ENCODE assay signal across 8 cellular contexts in the genomic region with DNA sequence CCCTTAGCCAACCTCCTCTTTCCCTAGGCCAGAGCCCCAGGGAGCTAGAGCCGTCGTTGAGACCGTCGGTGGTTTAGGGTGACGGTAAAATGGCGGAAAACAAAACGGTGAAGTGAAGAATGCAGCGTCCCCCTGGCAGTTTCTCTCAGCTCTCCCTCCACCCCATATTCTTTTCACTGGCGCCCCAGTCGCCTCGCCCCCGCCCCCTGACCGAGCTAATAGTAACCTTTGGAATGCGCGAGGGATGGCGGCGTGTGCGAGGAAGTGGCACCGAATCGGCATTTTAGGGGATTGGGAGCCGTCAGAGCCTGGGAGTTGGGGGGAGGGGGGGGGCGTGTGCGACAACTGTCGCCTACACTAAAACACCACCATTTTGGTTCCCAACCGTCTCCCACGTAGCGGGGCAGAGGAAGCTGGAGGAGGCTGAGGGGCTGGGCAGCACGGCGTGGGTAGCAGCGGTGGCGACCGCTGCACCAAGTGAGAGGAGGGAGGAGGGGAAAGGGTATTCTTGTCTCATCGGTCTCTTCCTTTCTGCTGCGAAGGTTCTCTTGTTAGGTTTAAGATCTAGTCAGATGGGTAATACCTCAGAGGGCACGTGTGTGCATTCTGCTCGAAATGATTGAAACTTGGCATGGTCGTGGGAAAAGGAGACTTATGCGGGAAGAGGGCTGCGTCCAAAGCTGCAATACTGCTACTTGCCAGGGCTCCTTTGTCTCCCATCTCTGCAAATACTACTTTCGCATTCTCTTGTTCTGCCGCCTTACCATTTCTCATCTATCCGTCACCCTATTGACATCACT. TPM values are rescaled to one million over a fixed set of nuclear protein-coding genes. Genes with fewer than 3 reads are reported as not detected.
DNase-seq lines count a peak whose midpoint lies in the region; ATAC-seq and TF ChIP-seq lines count a peak whose summit lies in the region.

No MANE protein-coding gene starts in this region.

- 1 to 28% methylated on average over 34 to 42 of the region's 42 CpGs for WGBS in lung, 2 donors
- 39% methylated on average over 42 of the region's 42 CpGs for WGBS in suprapubic skin

- no peaks in the 10 kb centered on the region for H3K27me3 ChIP-seq in lung (ENCODE audit: control insufficient read depth, insufficient read depth)
- H3K27me3 ChIP-seq in suprapubic skin: no peaks in the 10 kb centered on the region

- no peak for TF ChIP-seq POLR2A in suprapubic skin (IDR thresholded peaks at IDR 0.05)

- TF ChIP-seq EP300 in suprapubic skin (IDR thresholded peaks at IDR 0.05): no peak

- ATAC-seq in HG03045 (IDR thresholded peaks at IDR 0.05; ENCODE audit: unreplicated experiment) (peak; percentile 50), lung (ENCODE audit: insufficient read depth, low FRiP score) (no peak)

- H3K4me3 ChIP-seq in choroid plexus epithelial cell (ENCODE audit: low read depth, low read length): peak overlapping the region; percentile 70
- peak overlapping the region; percentile 40 for H3K4me3 ChIP-seq in lung
- H3K4me3 ChIP-seq in suprapubic skin: peak overlapping the region; percentile 59

- H3K9me3 ChIP-seq in lung (ENCODE audit: control insufficient read depth in 2 of 2, insufficient read depth in 1 of 2, low read length in 1 of 2): peaks cover 0 to 6% of the 10 kb centered on the region in 2 donors
- no peaks in the 10 kb centered on the region for H3K9me3 ChIP-seq in suprapubic skin

- H3K36me3 ChIP-seq in lung (ENCODE audit: control insufficient read depth in 2 of 2, insufficient read depth in 2 of 2, low read length in 2 of 2) (no peaks in the 10 kb centered on the region), suprapubic skin (no peaks in the 10 kb centered on the region)

- TF ChIP-seq CTCF in choroid plexus epithelial cell (conservative IDR thresholded peaks at IDR 0.05; ENCODE audit: low read depth, low read length): no peak
- TF ChIP-seq CTCF in lung (IDR thresholded peaks at IDR 0.05; ENCODE audit: control extremely low read depth, extremely low read depth): no peak
- no peak for TF ChIP-seq CTCF in suprapubic skin (IDR thresholded peaks at IDR 0.05)

- H3K27ac ChIP-seq in lung (ENCODE audit: low read depth in 1 of 2, low read length in 1 of 2) (peak overlapping the region in 1 of 2 donors; percentile 42), suprapubic skin (peak overlapping the region; percentile 65)

- no peaks in the 10 kb centered on the region for H3K4me1 ChIP-seq in lung (ENCODE audit: control insufficient read depth in 2 of 2, insufficient read depth in 2 of 2, low read length in 2 of 2)
- H3K4me1 ChIP-seq in suprapubic skin: no peaks in the 10 kb centered on the region

- DNase-seq in stimulated activated CD4-positive, alpha-beta T cell treated with anti-CD3 and anti-CD28 coated beads, Interleukin-15, amount 100 ng/mL, for 24 hours: peak; percentile 2
- DNase-seq in stimulated activated CD4-positive, alpha-beta T cell treated with anti-CD3 and anti-CD28 coated beads, Interleukin-1b, Interleukin-23, amount 100 ng/mL, for 48 hours: no peak
- DNase-seq in OCI-M1 (lab: John Stamatoyannopoulos, UW): peak; percentile 62
- peak; percentile 39 for DNase-seq in choroid plexus epithelial cell (ENCODE audit: low read depth)
- DNase-seq in lung (ENCODE audit: low spot score): no peak
- no peak for DNase-seq in suprapubic skin (ENCODE audit: low spot score in 2 of 2)
- no peak for DNase-seq in NOMO-1 treated with DMSO at 0.1 percent for 48 hours (lab: John Stamatoyannopoulos, UW; ENCODE audit: unreplicated experiment)

RNA-seq across cellular contexts. Expression of a gene that starts 0.8 kb away (rescaled TPM):
- total RNA-seq in lung (10 to 100 TPM in 1 of 2 donors, 1 to 10 TPM in 1; 1.2 to 31.5 TPM), suprapubic skin (1 to 10 TPM; 2.6 to 6.8 (median 4.0) TPM)
- polyA plus RNA-seq in lung: 1 to 10 TPM in 1 of 2 donors, under 1 TPM in 1; 0.58 to 1.2 TPM

RNA-seq across cellular contexts. Expression of a gene that starts 1.0 kb away (rescaled TPM):
- total RNA-seq in lung: under 1 TPM in 1 of 2 donors, not detected in 1; 0.06 TPM
- under 1 TPM in 1 of 2 donors, not detected in 1; 0.02 TPM for polyA plus RNA-seq in lung
- under 1 TPM in 2 of 4 donors, not detected in 2; 0.16 to 0.45 TPM for total RNA-seq in suprapubic skin

Comparison
In these comparisons a context has a peak if more than half of its experiments do, and no peak if none do; other contexts are left out.
1. DNase-seq: peak in stimulated activated CD4-positive, alpha-beta T cell treated with anti-CD3 and anti-CD28 coated beads, Interleukin-15, amount 100 ng/mL, for 24 hours (single experiment), OCI-M1 (single experiment) and choroid plexus epithelial cell (single experiment); none in stimulated activated CD4-positive, alpha-beta T cell treated with anti-CD3 and anti-CD28 coated beads, Interleukin-1b, Interleukin-23, amount 100 ng/mL, for 48 hours (single experiment), lung (single experiment), suprapubic skin (0 of 2) and NOMO-1 treated with DMSO at 0.1 percent for 48 hours (single experiment).
2. Peak in every context shown above with its lines, with median percentiles within 50 percentile points of each other: H3K4me3 ChIP-seq.